1 cellular context compared by ENCODE assay signal in genomic region chr1:203133969-203134725, GRCh38.
TF ChIP-seq lines count a peak whose summit lies in the region.

No MANE protein-coding gene starts in this region.

TF ChIP-seq in K562, 482 proteins besides CTCF, POLR2A, EP300 and RAD21:
- TF ChIP-seq NR2C1 (IDR thresholded peaks at IDR 0.05) (no peak), NR2C1 (tag; IDR thresholded peaks at IDR 0.05) (no peak), ZNF274 (IDR thresholded peaks at IDR 0.05; ENCODE audit: borderline replicate concordance, low read depth, low read length) (no peak), FOXK2 (conservative IDR thresholded peaks at IDR 0.05 in 1 of 2, IDR thresholded peaks at IDR 0.05 in 1 of 2; ENCODE audit: low read depth in 2 of 2) (no peak), RBBP5 (IDR thresholded peaks at IDR 0.05; ENCODE audit: borderline replicate concordance, insufficient read depth, low read length, poor library complexity, severe bottlenecking) (no peak), MCM3 (IDR thresholded peaks at IDR 0.05) (no peak), ZBTB17 (CRISPR knock-in tag; IDR thresholded peaks at IDR 0.05) (no peak), ATF2 (CRISPR knock-in tag; IDR thresholded peaks at IDR 0.05) (no peak), TCF7L2 (IDR thresholded peaks at IDR 0.05; ENCODE audit: low read depth, low read length) (no peak), ZBTB5 (IDR thresholded peaks at IDR 0.05) (peak; percentile 86), SMARCB1 (IDR thresholded peaks at IDR 0.05; ENCODE audit: insufficient read length, low read depth) (no peak), KHSRP (IDR thresholded peaks at IDR 0.05) (no peak), ZNF583 (CRISPR knock-in tag; IDR thresholded peaks at IDR 0.05) (no peak), RNF219 (CRISPR knock-in tag; IDR thresholded peaks at IDR 0.05) (no peak), KLF6 (CRISPR knock-in tag; IDR thresholded peaks at IDR 0.05; ENCODE audit: borderline replicate concordance) (no peak), RCOR1 (IDR thresholded peaks at IDR 0.05; ENCODE audit: borderline replicate concordance in 1 of 2, low read depth in 2 of 2, low read length in 2 of 2) (no peak), CC2D1A (IDR thresholded peaks at IDR 0.05) (peak; percentile 86), MGA (IDR thresholded peaks at IDR 0.05) (no peak), POLR2G (IDR thresholded peaks at IDR 0.05; ENCODE audit: low read depth, low read length) (no peak), CEBPG (CRISPR knock-in tag; IDR thresholded peaks at IDR 0.05) (no peak), CEBPG (tag; conservative IDR thresholded peaks at IDR 0.05 in 1 of 2, IDR thresholded peaks at IDR 0.05 in 1 of 2) (0 out of 4 replicates have a peak, but pooled peaks of 1 of the 2 experiments have one; percentile 23), TSHZ1 (CRISPR knock-in tag; IDR thresholded peaks at IDR 0.05) (no peak), BRCA1 (IDR thresholded peaks at IDR 0.05) (no peak), BRCA1 (CRISPR knock-in tag; IDR thresholded peaks at IDR 0.05) (no peak), GMEB1 (CRISPR knock-in tag; IDR thresholded peaks at IDR 0.05) (no peak), HNRNPLL (IDR thresholded peaks at IDR 0.05; ENCODE audit: low read depth, low read length, poor library complexity, severe bottlenecking) (peak; percentile 7), HINFP (tag; conservative IDR thresholded peaks at IDR 0.05; ENCODE audit: low read depth) (peak; percentile 88), ZZZ3 (IDR thresholded peaks at IDR 0.05) (no peak)
